In genomic region chr15:69415381-69415780, GRCh38 we compare ENCODE assay signal across 9 cellular contexts. TPM values are rescaled to one million over a fixed set of nuclear protein-coding genes. Genes with fewer than 3 reads are reported as not detected.
DNase-seq lines count a peak whose midpoint lies in the region; ATAC-seq and TF ChIP-seq lines count a peak whose summit lies in the region.
"Had no signal": no experiment of that assay in that cellular context is flagged by ENCODE, and none has a peak within 500 bp of the region (broad histone marks: within the 10 kb centered on the region; RNA-seq: fewer than 3 reads in every experiment).

No MANE protein-coding gene starts in this region.

- peaks cover 9% of the 10 kb centered on the region for H3K4me1 ChIP-seq in effector memory CD4-positive, alpha-beta T cell (ENCODE audit: control insufficient read depth, insufficient read depth, low read length, poor library complexity, severe bottlenecking)
- peaks cover 0 to 20% (median 9%) of the 10 kb centered on the region in 4 donors for H3K4me1 ChIP-seq in sigmoid colon

- no peak for ATAC-seq in activated naive CD4-positive, alpha-beta T cell treated with anti-CD3 and anti-CD28 coated beads, Interleukin-2, amount 50 U/mL, for 72 hours
- no peak for ATAC-seq in T-helper 17 cell
- no peak for ATAC-seq in HG02973 (IDR thresholded peaks at IDR 0.05; ENCODE audit: unreplicated experiment)

- peaks cover 7% of the 10 kb centered on the region for H3K27me3 Mint-ChIP-seq in activated naive CD4-positive, alpha-beta T cell treated with anti-CD3 and anti-CD28 coated beads, Interleukin-2, amount 50 U/mL, for 24 hours
- peaks cover 6% of the 10 kb centered on the region for H3K27me3 Mint-ChIP-seq in T-helper 17 cell
- H3K27me3 Mint-ChIP-seq in type B pancreatic cell, result no peaks in the 10 kb centered on the region

- H3K9me3 ChIP-seq in T-helper 17 cell (ENCODE audit: control insufficient read depth, low read length, poor library complexity, severe bottlenecking), result no peaks in the 10 kb centered on the region
- no peaks in the 10 kb centered on the region for H3K9me3 ChIP-seq in effector memory CD4-positive, alpha-beta T cell (ENCODE audit: control insufficient read depth, low read length)
- H3K9me3 ChIP-seq in sigmoid colon, result no peaks in the 10 kb centered on the region

- TF ChIP-seq POLR2A in sigmoid colon (IDR thresholded peaks at IDR 0.05), result no peak

- no peaks in the 10 kb centered on the region for H3K36me3 ChIP-seq in effector memory CD4-positive, alpha-beta T cell (ENCODE audit: control insufficient read depth, insufficient read depth, low read length)
- H3K36me3 ChIP-seq in sigmoid colon, result no peaks in the 10 kb centered on the region

- peak overlapping the region; percentile 44 for H3K4me3 Mint-ChIP-seq in activated naive CD4-positive, alpha-beta T cell treated with anti-CD3 and anti-CD28 coated beads, Interleukin-2, amount 50 U/mL, for 24 hours
- H3K4me3 Mint-ChIP-seq in T-helper 17 cell, result peak overlapping the region; percentile 75
- peak overlapping the region; percentile 90 for H3K4me3 Mint-ChIP-seq in type B pancreatic cell

- no peak for TF ChIP-seq EP300 in sigmoid colon (IDR thresholded peaks at IDR 0.05)

- H3K27me3 ChIP-seq in effector memory CD4-positive, alpha-beta T cell (replicated peaks; ENCODE audit: control insufficient read depth, insufficient read depth, low read length, poor library complexity, severe bottlenecking), result peaks cover 8% of the 10 kb centered on the region
- H3K27me3 ChIP-seq in sigmoid colon, result no peaks in the 10 kb centered on the region

- H3K4me1 Mint-ChIP-seq in activated naive CD4-positive, alpha-beta T cell treated with anti-CD3 and anti-CD28 coated beads, Interleukin-2, amount 50 U/mL, for 24 hours, result peaks cover 14% of the 10 kb centered on the region
- H3K4me1 Mint-ChIP-seq in T-helper 17 cell, result peaks cover 17% of the 10 kb centered on the region
- peaks cover 12% of the 10 kb centered on the region for H3K4me1 Mint-ChIP-seq in type B pancreatic cell (ENCODE audit: unreplicated experiment)

- H3K27ac Mint-ChIP-seq in activated naive CD4-positive, alpha-beta T cell treated with anti-CD3 and anti-CD28 coated beads, Interleukin-2, amount 50 U/mL, for 24 hours, result no peak overlapping the region
- no peak overlapping the region for H3K27ac Mint-ChIP-seq in activated naive CD4-positive, alpha-beta T cell treated with anti-CD3 and anti-CD28 coated beads, Interleukin-2, amount 50 U/mL, for 72 hours
- H3K27ac Mint-ChIP-seq in T-helper 17 cell (no peak overlapping the region), type B pancreatic cell (peak overlapping the region; percentile 95)

- 78 to 82% methylated on average over 3 of the region's 3 CpGs for WGBS in sigmoid colon, 2 donors

- intact Hi-C loops in sigmoid colon (cut with DNase I), result loop anchor here (2.0 kb wide), 1 partner anchor 47 kb away; no protein-coding TSS in a partner anchor

- TF ChIP-seq CTCF in fibroblast of villous mesenchyme (IDR thresholded peaks at IDR 0.05; ENCODE audit: insufficient read depth, low read depth, low read length) (no peak), type B pancreatic cell (conservative IDR thresholded peaks at IDR 0.05) (no peak), sigmoid colon (IDR thresholded peaks at IDR 0.05) (no peak)

- no peaks in the 10 kb centered on the region for H3K36me3 Mint-ChIP-seq in activated naive CD4-positive, alpha-beta T cell treated with anti-CD3 and anti-CD28 coated beads, Interleukin-2, amount 50 U/mL, for 24 hours
- peaks cover 20 to 32% of the 10 kb centered on the region in 2 donors for H3K36me3 Mint-ChIP-seq in activated naive CD4-positive, alpha-beta T cell treated with anti-CD3 and anti-CD28 coated beads, Interleukin-2, amount 50 U/mL, for 72 hours
- peaks cover 2% of the 10 kb centered on the region for H3K36me3 Mint-ChIP-seq in T-helper 17 cell (ENCODE audit: low read depth)
- peaks cover 19% of the 10 kb centered on the region for H3K36me3 Mint-ChIP-seq in type B pancreatic cell

- H3K4me3 ChIP-seq in fibroblast of villous mesenchyme (ENCODE audit: low read depth, low read length) (peak overlapping the region; percentile 92), sigmoid colon (peak overlapping the region in 1 of 4 donors; percentile 95)
- H3K4me3 ChIP-seq in effector memory CD4-positive, alpha-beta T cell (ENCODE audit: insufficient read depth, low read depth, low read length, poor library complexity, severe bottlenecking), result no peak overlapping the region

- H3K27ac ChIP-seq in effector memory CD4-positive, alpha-beta T cell (ENCODE audit: insufficient read depth, low read length, poor library complexity, severe bottlenecking), result no peak overlapping the region
- peak overlapping the region in 2 of 4 donors; percentile 78 to 88 for H3K27ac ChIP-seq in sigmoid colon

- no peak for DNase-seq in activated naive CD4-positive, alpha-beta T cell treated with anti-CD3 and anti-CD28 coated beads, Interleukin-2, amount 50 U/mL, for 72 hours (ENCODE audit: low spot score in 2 of 2)
- DNase-seq in T-helper 17 cell (no peak), fibroblast of villous mesenchyme (ENCODE audit: low read depth) (peak; percentile 46), type B pancreatic cell (ENCODE audit: extremely low spot score, unreplicated experiment) (no peak), sigmoid colon (no peak)
- DNase-seq in effector memory CD4-positive, alpha-beta T cell, result no peak
- DNase-seq: stimulated activated CD4-positive, alpha-beta T cell treated with anti-CD3 and anti-CD28 coated beads, Interleukin-4, amount 100 ng/mL, for 1 hour had no signal

- H3K9me3 Mint-ChIP-seq in activated naive CD4-positive, alpha-beta T cell treated with anti-CD3 and anti-CD28 coated beads, Interleukin-2, amount 50 U/mL, for 24 hours, result no peaks in the 10 kb centered on the region
- H3K9me3 Mint-ChIP-seq in activated naive CD4-positive, alpha-beta T cell treated with anti-CD3 and anti-CD28 coated beads, Interleukin-2, amount 50 U/mL, for 72 hours, result no peaks in the 10 kb centered on the region
- H3K9me3 Mint-ChIP-seq in type B pancreatic cell, result no peaks in the 10 kb centered on the region

RNA-seq across cellular contexts. Expression of gene KIF23, which starts 1.2 kb away (rescaled TPM):
- total RNA-seq in activated naive CD4-positive, alpha-beta T cell treated with anti-CD3 and anti-CD28 coated beads, Interleukin-2, amount 50 U/mL, for 72 hours, result 100 to 1,000 TPM in 1 of 2 donors, 10 to 100 TPM in 1; 45.0 to 120 TPM
- 1 to 10 TPM; 1.6 to 4.3 TPM for total RNA-seq in T-helper 17 cell
- 34.5 and 60.5 TPM in 2 replicates for total RNA-seq in fibroblast of villous mesenchyme
- 31.8 and 48.1 TPM in 2 replicates for total RNA-seq in type B pancreatic cell (ENCODE audit: low replicate concordance)
- 1 to 10 TPM in 3 of 4 donors, under 1 TPM in 1; 0.16 to 3.9 (median 2.3) TPM for total RNA-seq in sigmoid colon
- 10 to 100 TPM in 1 of 3 donors, 1 to 10 TPM in 2; 1.8 to 10.8 (median 2.1) TPM for polyA plus RNA-seq in sigmoid colon

RNA-seq across cellular contexts. Expression of gene RPLP1, which starts 37.2 kb away (rescaled TPM):
- 1,000 to 10,000 TPM; 2,158 to 2,424 TPM for total RNA-seq in activated naive CD4-positive, alpha-beta T cell treated with anti-CD3 and anti-CD28 coated beads, Interleukin-2, amount 50 U/mL, for 72 hours
- total RNA-seq in T-helper 17 cell (1,000 to 10,000 TPM; 2,488 to 2,685 TPM), fibroblast of villous mesenchyme (73.8 and 79.6 TPM in 2 replicates), type B pancreatic cell (ENCODE audit: low replicate concordance) (1,676 and 1,694 TPM in 2 replicates), sigmoid colon (1,000 to 10,000 TPM; 1,053 to 1,114 (median 1,095) TPM)
- polyA plus RNA-seq in sigmoid colon, result 1,000 to 10,000 TPM; 1,446 to 2,471 (median 2,101) TPM

Comparison
In these comparisons a context has a peak if more than half of its experiments do, and no peak if none do; other contexts are left out.
1. RNA of gene RPLP1, which starts 37.2 kb away (total RNA-seq): 2,488 to 2,685 TPM in T-helper 17 cell, 2,158 to 2,424 TPM in activated naive CD4-positive, alpha-beta T cell treated with anti-CD3 and anti-CD28 coated beads, Interleukin-2, amount 50 U/mL, for 72 hours, 1,676 to 1,694 TPM in type B pancreatic cell and 1,053 to 1,114 TPM in sigmoid colon; 73.8 to 79.6 TPM in fibroblast of villous mesenchyme; every median in the first group is over 10 times any median in the second.
2. Peak in every context shown above with its lines, with median percentiles within 50 percentile points of each other: H3K4me3 Mint-ChIP-seq.